In the genomic region with DNA sequence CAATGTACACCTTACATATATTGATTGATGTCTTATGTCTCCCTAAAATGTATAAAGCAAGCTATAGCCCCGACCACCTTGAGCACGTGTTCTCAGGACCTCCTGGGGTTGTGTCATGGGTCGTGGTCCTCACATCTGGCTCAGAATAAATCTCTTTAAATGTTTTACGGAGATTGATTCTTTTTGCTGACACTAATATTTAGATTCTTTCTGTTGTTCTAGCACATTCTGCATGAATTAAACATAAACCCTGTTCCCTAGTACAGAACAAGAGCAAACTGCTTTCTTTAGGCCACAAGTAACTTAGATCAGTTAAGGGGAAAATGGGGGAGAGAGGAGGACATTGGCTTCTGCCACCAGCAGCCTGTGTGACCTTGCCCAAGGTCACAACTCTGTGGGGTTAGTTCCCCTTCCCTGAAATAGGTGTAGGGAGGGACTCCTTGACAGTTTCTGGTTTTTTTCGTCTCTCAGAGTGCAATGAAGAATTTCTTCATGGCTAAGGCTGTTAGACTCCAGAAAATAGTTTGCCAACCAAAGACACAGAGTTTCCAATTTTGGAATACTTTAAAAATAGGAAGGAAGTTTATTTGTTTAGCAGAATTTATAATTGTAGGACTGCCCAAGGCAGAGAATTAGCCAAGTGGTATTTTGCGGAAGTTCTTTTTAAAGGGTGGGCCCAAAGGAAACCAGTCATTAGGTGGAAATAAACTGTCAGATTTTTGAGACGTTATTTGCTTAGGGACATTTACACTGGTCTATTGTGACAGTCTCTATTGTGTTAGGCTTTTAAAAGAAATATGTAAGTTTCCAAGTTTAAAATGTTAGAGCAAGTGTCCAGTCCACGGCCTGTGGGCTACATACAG, we compare ENCODE assay signal across 12 cellular contexts. TPM values are rescaled to one million over a fixed set of nuclear protein-coding genes. Genes with fewer than 3 reads are reported as not detected.
DNase-seq lines count a peak whose midpoint lies in the region; ATAC-seq, FAIRE-seq and TF ChIP-seq lines count a peak whose summit lies in the region.
"Had no signal": no experiment of that assay in that cellular context is flagged by ENCODE, and none has a peak within 500 bp of the region (broad histone marks: within the 10 kb centered on the region; RNA-seq: fewer than 3 reads in every experiment).

No MANE protein-coding gene starts in this region.

- no peaks in the 10 kb centered on the region for H3K9me3 Mint-ChIP-seq in osteocyte (ENCODE audit: unreplicated experiment)
- no peaks in the 10 kb centered on the region for H3K9me3 Mint-ChIP-seq in stimulated activated effector memory CD8-positive, alpha-beta T cell treated with anti-CD3 and anti-CD28 coated beads, Interleukin-12 subunit alpha, Interleukin-12 subunit beta, amount 100 ng/mL, for 72 hours
- H3K9me3 Mint-ChIP-seq in CD8-positive, alpha-beta memory T cell = peaks cover 0 to 3% (median 0%) of the 10 kb centered on the region in 5 donors
- H3K9me3 Mint-ChIP-seq: activated CD4-positive, alpha-beta memory T cell treated with anti-CD3 and anti-CD28 coated beads for 36 hours had no signal

- TF ChIP-seq POLR2A in endothelial cell of umbilical vein (IDR thresholded peaks at IDR 0.05; ENCODE audit: low read depth, low read length) = no peak

- no peaks in the 10 kb centered on the region for H4K20me1 ChIP-seq in endothelial cell of umbilical vein (replicated peaks; ENCODE audit: control insufficient read depth, extremely low read depth, insufficient read depth, low read length)

- no peaks in the 10 kb centered on the region for H3K9me3 ChIP-seq in endothelial cell of umbilical vein (replicated peaks; ENCODE audit: control insufficient read depth, insufficient read depth, low read length)
- H3K9me3 ChIP-seq in small intestine (ENCODE audit: control insufficient read depth, low read depth) = no peaks in the 10 kb centered on the region
- H3K9me3 ChIP-seq in CD8-positive, alpha-beta memory T cell (ENCODE audit: low read length) = no peaks in the 10 kb centered on the region

- H3K27me3 ChIP-seq in endothelial cell of umbilical vein (ENCODE audit: control insufficient read depth in 2 of 2, insufficient read depth in 2 of 2, low read length in 2 of 2) = no peaks in the 10 kb centered on the region
- no peaks in the 10 kb centered on the region for H3K27me3 ChIP-seq in small intestine (ENCODE audit: control insufficient read depth in 2 of 2, insufficient read depth in 2 of 2, low read length in 2 of 2)
- H3K27me3 ChIP-seq in CD8-positive, alpha-beta memory T cell (ENCODE audit: insufficient read depth, low read length, poor library complexity, severe bottlenecking) = no peaks in the 10 kb centered on the region
- H3K27me3 ChIP-seq: hepatocyte had no signal

- H3K79me2 ChIP-seq in endothelial cell of umbilical vein (ENCODE audit: control insufficient read depth, insufficient read depth, low read length) = peaks cover 19% of the 10 kb centered on the region

- ATAC-seq in GM21717 (IDR thresholded peaks at IDR 0.05; ENCODE audit: unreplicated experiment) = no peak
- no peak for ATAC-seq in stimulated activated effector memory CD8-positive, alpha-beta T cell treated with anti-CD3 and anti-CD28 coated beads, Interleukin-12 subunit alpha, Interleukin-12 subunit beta, amount 100 ng/mL, for 72 hours
- ATAC-seq: HCT116 had no signal

- intact Hi-C loops in endothelial cell of umbilical vein (cut with micrococcal nuclease) = no loop called here

- BruUV-seq in endothelial cell of umbilical vein (replicated peaks; lab: Mats Ljungman, UMichigan) = no TSS peak

- DNase-seq in NOMO-1 (lab: John Stamatoyannopoulos, UW; ENCODE audit: unreplicated experiment in 2 of 2) (peak; percentile 94 to 98), endothelial cell of umbilical vein (ENCODE audit: low read depth, low spot score) (peak; percentile 32), osteocyte (ENCODE audit: extremely low spot score, unreplicated experiment) (no peak), small intestine (no peak)
- DNase-seq in stimulated activated effector memory CD8-positive, alpha-beta T cell treated with anti-CD3 and anti-CD28 coated beads, Interleukin-12 subunit alpha, Interleukin-12 subunit beta, amount 100 ng/mL, for 72 hours (ENCODE audit: low spot score in 2 of 2) = no peak
- no peak for DNase-seq in CD8-positive, alpha-beta memory T cell
- DNase-seq: activated CD4-positive, alpha-beta memory T cell treated with anti-CD3 and anti-CD28 coated beads for 36 hours; retina had no signal

- CTCF ChIA-PET in endothelial cell of umbilical vein (lab: Charles Lee) = interaction anchor here (0.9 kb wide), 1 partner anchor 14 kb away, joined by 3 read pairs; no protein-coding TSS in a partner anchor
- CTCF ChIA-PET in CD8-positive, alpha-beta memory T cell (lab: Charles Lee) = no interaction called here

- no peaks in the 10 kb centered on the region for H3K36me3 Mint-ChIP-seq in osteocyte (ENCODE audit: unreplicated experiment)
- H3K36me3 Mint-ChIP-seq in stimulated activated effector memory CD8-positive, alpha-beta T cell treated with anti-CD3 and anti-CD28 coated beads, Interleukin-12 subunit alpha, Interleukin-12 subunit beta, amount 100 ng/mL, for 72 hours = no peaks in the 10 kb centered on the region
- peaks cover 0 to 8% (median 7%) of the 10 kb centered on the region in 3 donors for H3K36me3 Mint-ChIP-seq in CD8-positive, alpha-beta memory T cell

- H2AFZ ChIP-seq in endothelial cell of umbilical vein (ENCODE audit: low read depth, low read length) = no peak overlapping the region
- H2AFZ ChIP-seq: hepatocyte had no signal

- H3K4me3 ChIP-seq in endothelial cell of umbilical vein (replicated peaks in 1 of 3; ENCODE audit: insufficient read depth in 1 of 3, low read depth in 1 of 3, low read length in 3 of 3) (no peak overlapping the region), small intestine (ENCODE audit: low read depth in 1 of 2, low read length in 2 of 2) (no peak overlapping the region)
- H3K4me3 ChIP-seq in CD8-positive, alpha-beta memory T cell (ENCODE audit: low read length) = no peak overlapping the region
- H3K4me3 ChIP-seq: hepatocyte had no signal

- H3K4me1 Mint-ChIP-seq in osteocyte (ENCODE audit: unreplicated experiment) = peaks cover 18% of the 10 kb centered on the region
- H3K4me1 Mint-ChIP-seq in stimulated activated effector memory CD8-positive, alpha-beta T cell treated with anti-CD3 and anti-CD28 coated beads, Interleukin-12 subunit alpha, Interleukin-12 subunit beta, amount 100 ng/mL, for 72 hours = peaks cover 20% of the 10 kb centered on the region
- H3K4me1 Mint-ChIP-seq in CD8-positive, alpha-beta memory T cell = peaks cover 16 to 36% (median 20%) of the 10 kb centered on the region in 3 donors

- peak overlapping the region; percentile 36 for H3K4me2 ChIP-seq in endothelial cell of umbilical vein (ENCODE audit: insufficient read depth, low read length)
- H3K4me2 ChIP-seq: hepatocyte had no signal

- no peak for FAIRE-seq in endothelial cell of umbilical vein (lab: Jason Lieb, UNC)
- FAIRE-seq in small intestine (lab: Jason Lieb, UNC) = no peak

- peak overlapping the region; percentile 6; the same call in 1 of the 2 replicates for H3K27ac ChIP-seq in C4-2B
- H3K27ac ChIP-seq in endothelial cell of umbilical vein (ENCODE audit: insufficient read depth, low read depth, low read length) = no peak overlapping the region
- peak overlapping the region in 1 of 2 donors; percentile 79 for H3K27ac ChIP-seq in small intestine (ENCODE audit: low read depth in 1 of 2, low read length in 1 of 2)
- no peak overlapping the region for H3K27ac ChIP-seq in CD8-positive, alpha-beta memory T cell (ENCODE audit: low read depth, low read length)
- H3K27ac ChIP-seq: hepatocyte had no signal

- WGBS in small intestine, 3 donors = 67 to 85% (median 85%) methylated on average over 8 of the region's 8 CpGs

- H3K27me3 Mint-ChIP-seq in osteocyte (ENCODE audit: unreplicated experiment) = no peaks in the 10 kb centered on the region
- H3K27me3 Mint-ChIP-seq in CD8-positive, alpha-beta memory T cell = peaks cover 0 to 6% of the 10 kb centered on the region in 2 donors
- H3K27me3 Mint-ChIP-seq: activated CD4-positive, alpha-beta memory T cell treated with anti-CD3 and anti-CD28 coated beads for 36 hours had no signal

- H3K36me3 ChIP-seq in endothelial cell of umbilical vein (ENCODE audit: control insufficient read depth in 2 of 2, extremely low read depth in 1 of 2, insufficient read depth in 2 of 2, low read length in 2 of 2) (no peaks in the 10 kb centered on the region), small intestine (ENCODE audit: control insufficient read depth in 2 of 2, insufficient read depth in 2 of 2, low read length in 2 of 2) (peaks cover 0 to 2% of the 10 kb centered on the region in 2 donors)
- no peaks in the 10 kb centered on the region for H3K36me3 ChIP-seq in CD8-positive, alpha-beta memory T cell (ENCODE audit: insufficient read depth, low read length)

- H3K4me1 ChIP-seq in endothelial cell of umbilical vein (ENCODE audit: control insufficient read depth, extremely low read depth, insufficient read depth, low read length) (peaks cover 7% of the 10 kb centered on the region), small intestine (ENCODE audit: control insufficient read depth in 2 of 2, insufficient read depth in 1 of 2, low read depth in 1 of 2, low read length in 1 of 2) (no peaks in the 10 kb centered on the region)
- H3K4me1 ChIP-seq in CD8-positive, alpha-beta memory T cell (ENCODE audit: insufficient read depth, low read length) = peaks cover 5% of the 10 kb centered on the region

- H3K9ac ChIP-seq in endothelial cell of umbilical vein (replicated peaks; ENCODE audit: extremely low read depth, insufficient read depth, low read length) = no peak overlapping the region

- H3K9me1 ChIP-seq in endothelial cell of umbilical vein (replicated peaks; ENCODE audit: control insufficient read depth, extremely low read depth, insufficient read depth, low read length) = no peaks in the 10 kb centered on the region

- no peak overlapping the region for H3K4me3 Mint-ChIP-seq in osteocyte (ENCODE audit: unreplicated experiment)
- no peak overlapping the region for H3K4me3 Mint-ChIP-seq in stimulated activated effector memory CD8-positive, alpha-beta T cell treated with anti-CD3 and anti-CD28 coated beads, Interleukin-12 subunit alpha, Interleukin-12 subunit beta, amount 100 ng/mL, for 72 hours
- H3K4me3 Mint-ChIP-seq in CD8-positive, alpha-beta memory T cell = no peak overlapping the region
- H3K4me3 Mint-ChIP-seq: activated CD4-positive, alpha-beta memory T cell treated with anti-CD3 and anti-CD28 coated beads for 36 hours had no signal

- dilution Hi-C loops in endothelial cell of umbilical vein (cut with MboI; ENCODE audit: extremely low pct_ligation_motif_present, low sequenced_read_pairs) = no loop called here

- POLR2A ChIA-PET in endothelial cell of umbilical vein (lab: Charles Lee) = no interaction called here
- POLR2A ChIA-PET in CD8-positive, alpha-beta memory T cell (lab: Charles Lee) = no interaction called here

- TF ChIP-seq CTCF in C4-2B (conservative IDR thresholded peaks at IDR 0.05) (no peak), endothelial cell of umbilical vein (IDR thresholded peaks at IDR 0.05; ENCODE audit: extremely low read depth in 1 of 2, insufficient read depth in 1 of 2, low read depth in 1 of 2, low read length in 2 of 2) (no peak), osteocyte (IDR thresholded peaks at IDR 0.05) (no peak)

- H3K27ac Mint-ChIP-seq in osteocyte (ENCODE audit: unreplicated experiment) = peak overlapping the region; percentile 3
- H3K27ac Mint-ChIP-seq in stimulated activated effector memory CD8-positive, alpha-beta T cell treated with anti-CD3 and anti-CD28 coated beads, Interleukin-12 subunit alpha, Interleukin-12 subunit beta, amount 100 ng/mL, for 72 hours = no peak overlapping the region
- H3K27ac Mint-ChIP-seq in CD8-positive, alpha-beta memory T cell = no peak overlapping the region
- H3K27ac Mint-ChIP-seq: activated CD4-positive, alpha-beta memory T cell treated with anti-CD3 and anti-CD28 coated beads for 36 hours had no signal

RNA-seq across cellular contexts. Expression of a gene that starts 29.4 kb away (rescaled TPM):
- total RNA-seq in endothelial cell of umbilical vein (not detected in 2 replicates), osteocyte (not detected in 2 replicates)
- polyA plus RNA-seq in endothelial cell of umbilical vein (not detected in 2 replicates), small intestine (under 1 TPM in 1 of 3 donors, not detected in 2; 0.09 TPM)
- not detected in 2 replicates for polyA plus RNA-seq in endothelial cell of umbilical vein (2011; cell fraction: cytosol; rRNA removed)
- not detected in 2 replicates for polyA plus RNA-seq in endothelial cell of umbilical vein (2011; cell fraction: nucleus; rRNA removed)
- not detected in 2 replicates for polyA plus RNA-seq in endothelial cell of umbilical vein (2012)
- not detected in 2 replicates for polyA minus RNA-seq in endothelial cell of umbilical vein
- not detected for polyA minus RNA-seq in endothelial cell of umbilical vein (2011; cell fraction: cytosol; rRNA and poly(A)+ RNA removed)
- not detected in 2 replicates for polyA minus RNA-seq in endothelial cell of umbilical vein (2011; cell fraction: nucleus; rRNA and poly(A)+ RNA removed)
- total RNA-seq in CD8-positive, alpha-beta memory T cell = under 1 TPM in 1 of 2 experiments, not detected in 1; 0.55 TPM
- not detected for polyA plus RNA-seq in CD8-positive, alpha-beta memory T cell
- total RNA-seq: activated CD4-positive, alpha-beta memory T cell treated with anti-CD3 and anti-CD28 coated beads for 36 hours; hepatocyte had no signal
- polyA plus RNA-seq: hepatocyte had no signal

Comparison
In these comparisons a context has a peak if more than half of its experiments do, and no peak if none do; other contexts are left out.
1. DNase-seq: peak in NOMO-1 (2 of 2) and endothelial cell of umbilical vein (single experiment); none in osteocyte (single experiment), small intestine (single experiment), stimulated activated effector memory CD8-positive, alpha-beta T cell treated with anti-CD3 and anti-CD28 coated beads, Interleukin-12 subunit alpha, Interleukin-12 subunit beta, amount 100 ng/mL, for 72 hours (0 of 2) and CD8-positive, alpha-beta memory T cell (0 of 5).